In the genomic region with DNA sequence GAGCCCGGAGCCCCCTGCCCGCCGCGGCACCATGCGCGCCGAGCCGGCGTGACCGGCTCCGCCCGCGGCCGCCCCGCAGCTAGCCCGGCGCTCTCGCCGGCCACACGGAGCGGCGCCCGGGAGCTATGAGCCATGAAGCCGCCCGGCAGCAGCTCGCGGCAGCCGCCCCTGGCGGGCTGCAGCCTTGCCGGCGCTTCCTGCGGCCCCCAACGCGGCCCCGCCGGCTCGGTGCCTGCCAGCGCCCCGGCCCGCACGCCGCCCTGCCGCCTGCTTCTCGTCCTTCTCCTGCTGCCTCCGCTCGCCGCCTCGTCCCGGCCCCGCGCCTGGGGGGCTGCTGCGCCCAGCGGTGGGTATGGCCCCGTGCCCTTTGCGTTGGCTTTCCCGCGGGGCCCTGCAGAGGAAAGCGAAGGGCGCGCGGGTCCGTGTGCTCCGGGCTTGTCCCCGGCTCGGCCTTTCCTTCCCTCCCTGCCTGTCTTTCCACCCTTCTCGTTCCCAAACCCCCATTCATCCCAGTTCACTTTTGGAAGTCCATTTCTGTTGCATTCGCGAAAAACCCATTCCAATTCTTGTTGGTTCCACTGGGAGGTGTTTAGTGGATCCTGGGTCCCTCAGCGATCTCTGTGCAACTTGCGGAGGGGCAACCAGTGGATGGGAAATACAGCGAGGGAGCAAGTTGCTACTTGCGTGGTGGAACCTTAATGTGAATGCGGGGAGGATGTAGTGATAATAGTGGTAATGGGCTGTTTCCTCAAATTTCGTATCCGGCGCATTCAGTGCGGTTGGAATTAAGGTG, we compare ENCODE assay signal across 8 cellular contexts. TPM values are rescaled to one million over a fixed set of nuclear protein-coding genes. Genes with fewer than 3 reads are reported as not detected.
DNase-seq lines count a peak whose midpoint lies in the region; ATAC-seq and TF ChIP-seq lines count a peak whose summit lies in the region.

No MANE protein-coding gene starts in this region.

- TF ChIP-seq CTCF in sigmoid colon (IDR thresholded peaks at IDR 0.05), result no peak

- peaks cover 0 to 16% (median 14%) of the 10 kb centered on the region in 4 donors for H3K4me1 ChIP-seq in sigmoid colon

- peak; percentile 8 for DNase-seq in DMS79 treated with DMSO at 0.1 percent for 48 hours (lab: John Stamatoyannopoulos, UW)
- no peak for DNase-seq in DMS79 (lab: John Stamatoyannopoulos, UW)
- peak; percentile 14 for DNase-seq in NCI-H1694 (lab: John Stamatoyannopoulos, UW)
- DNase-seq in anterior cingulate cortex (lab: John Stamatoyannopoulos, UW), result peak in 33 of 58 donors; percentile 5 to 67 (median 41)
- DNase-seq in hypothalamus (lab: John Stamatoyannopoulos, UW), result peak in 28 of 51 donors; percentile 5 to 75 (median 32)
- no peak for DNase-seq in sigmoid colon
- no peak for DNase-seq in NCI-H1048 (lab: John Stamatoyannopoulos, UW)

- H3K27me3 ChIP-seq in sigmoid colon, result peaks cover 10 to 62% (median 30%) of the 10 kb centered on the region in 3 donors

- no peak for TF ChIP-seq POLR2A in sigmoid colon (IDR thresholded peaks at IDR 0.05)

- ATAC-seq in GM21619 (IDR thresholded peaks at IDR 0.05; ENCODE audit: unreplicated experiment), result peak; percentile 51

- TF ChIP-seq EP300 in sigmoid colon (IDR thresholded peaks at IDR 0.05), result no peak

- H3K36me3 ChIP-seq in sigmoid colon, result no peaks in the 10 kb centered on the region

- no peaks in the 10 kb centered on the region for H3K9me3 ChIP-seq in sigmoid colon

- intact Hi-C loops in sigmoid colon (cut with DNase I), result no loop called here

- 2 to 6% methylated on average over 77 of the region's 77 CpGs for WGBS in sigmoid colon, 2 donors

- peak overlapping the region; percentile 16 to 53 (median 48) for H3K4me3 ChIP-seq in sigmoid colon

- peak overlapping the region in 3 of 4 donors; percentile 16 to 62 (median 51) for H3K27ac ChIP-seq in sigmoid colon

RNA-seq across cellular contexts. Expression of a gene that starts 0.6 kb away (rescaled TPM):
- total RNA-seq in sigmoid colon, result 1 to 10 TPM in 3 of 4 donors, under 1 TPM in 1; 0.99 to 2.9 (median 2.5) TPM
- 1 to 10 TPM in 1 of 3 donors, under 1 TPM in 2; under 0.01 to 1.6 (median 0.23) TPM for polyA plus RNA-seq in sigmoid colon

Comparison
In these comparisons a context has a peak if more than half of its experiments do, and no peak if none do; other contexts are left out.
1. DNase-seq: peak in DMS79 treated with DMSO at 0.1 percent for 48 hours (single experiment), NCI-H1694 (single experiment), anterior cingulate cortex (33 of 58) and hypothalamus (28 of 51); none in DMS79 (single experiment), sigmoid colon (single experiment) and NCI-H1048 (single experiment).